In the genomic region with DNA sequence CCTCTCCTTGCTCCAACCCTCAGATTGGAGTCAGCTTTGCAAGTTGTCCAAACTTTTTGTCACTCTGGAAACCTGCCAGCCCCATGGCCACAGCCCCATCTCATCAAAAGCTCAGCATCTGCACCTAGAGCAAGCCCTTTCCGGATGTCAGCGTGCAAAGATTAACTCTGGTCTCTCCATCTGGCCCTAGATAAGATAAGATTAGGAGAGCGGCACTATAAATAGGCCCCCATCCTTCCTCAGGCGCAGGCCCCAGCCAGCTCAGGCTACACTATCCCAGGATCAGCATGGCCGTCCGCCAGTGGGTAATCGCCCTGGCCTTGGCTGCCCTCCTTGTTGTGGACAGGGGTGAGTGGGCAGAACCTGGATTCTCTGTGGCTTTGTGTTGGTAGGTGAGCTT, we compare ENCODE assay signal across 17 cellular contexts. TPM values are rescaled to one million over a fixed set of nuclear protein-coding genes. Genes with fewer than 3 reads are reported as not detected.
DNase-seq lines count a peak whose midpoint lies in the region; ATAC-seq and TF ChIP-seq lines count a peak whose summit lies in the region.
"Had no signal": no experiment of that assay in that cellular context is flagged by ENCODE, and none has a peak within 500 bp of the region (broad histone marks: within the 10 kb centered on the region; RNA-seq: fewer than 3 reads in every experiment).

A gene with protein sequence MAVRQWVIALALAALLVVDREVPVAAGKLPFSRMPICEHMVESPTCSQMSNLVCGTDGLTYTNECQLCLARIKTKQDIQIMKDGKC (plus strand): TSS at position 246 of the 400 bp plus-strand sequence. CDS start 42 bp downstream, at position 288.

- ATAC-seq in GM21360 (IDR thresholded peaks at IDR 0.05; ENCODE audit: unreplicated experiment): no peak
- ATAC-seq: activated CD4-positive, CD25-positive, alpha-beta regulatory T cell treated with anti-CD3 and anti-CD28 coated beads, Interleukin-2, amount 50 U/mL, for 24 hours had no signal

- DNase-seq in Calu3: no peak
- peak; percentile 38 for DNase-seq in M059J (ENCODE audit: low read depth)
- DNase-seq in cerebellum (ENCODE audit: low spot score): peak; percentile 31
- peak; percentile 36 for DNase-seq in myocyte (ENCODE audit: low read depth)
- no peak for DNase-seq in cerebellar cortex (ENCODE audit: low spot score)
- no peak for DNase-seq in NCI-H526 treated with DMSO at 0.1 percent for 48 hours (lab: John Stamatoyannopoulos, UW)
- DNase-seq in activated CD4-positive, alpha-beta T cell treated with anti-CD3 and anti-CD28 coated beads, Interleukin-2, amount 50 U/mL, for 1 hour: no peak
- DNase-seq: activated effector memory CD4-positive, alpha-beta T cell treated with Interleukin-2 at 50 U/mL for 16 hours; cortex of kidney; foreskin melanocyte; SHP77; thyroid gland had no signal

- H3K27me3 Mint-ChIP-seq in Calu3 (ENCODE audit: unreplicated experiment): no peaks in the 10 kb centered on the region

- TF ChIP-seq CTCF in Calu3 (IDR thresholded peaks at IDR 0.05; ENCODE audit: unreplicated experiment): no peak

- CTCF ChIA-PET in Calu3 (lab: Charles Lee): interaction anchor here (0.8 to 1.9 kb wide), 2 partner anchors 14 to 24 kb away, joined by 6 to 7 read pairs; a partner anchor contains a TSS

- H3K36me3 Mint-ChIP-seq in Calu3 (ENCODE audit: insufficient read depth, unreplicated experiment): no peaks in the 10 kb centered on the region

- peaks cover 22% of the 10 kb centered on the region for H3K4me1 Mint-ChIP-seq in Calu3 (ENCODE audit: low read depth, unreplicated experiment)

- BruUV-seq in Calu3 (replicated peaks; lab: Mats Ljungman, UMichigan): no TSS peak

- peak within 1 kb of the TSS; percentile 4 for H3K27ac Mint-ChIP-seq in Calu3 (ENCODE audit: unreplicated experiment)

- H3K9me3 Mint-ChIP-seq in Calu3 (ENCODE audit: low read depth, unreplicated experiment): no peaks in the 10 kb centered on the region

- H3K4me3 Mint-ChIP-seq in Calu3 (ENCODE audit: low read depth, unreplicated experiment): no peak within 1 kb of the TSS

- intact Hi-C loops in Calu3 (cut with micrococcal nuclease; ENCODE audit: unreplicated experiment): no loop called here

RNA-seq across cellular contexts. Expression of the gene that starts here (rescaled TPM):
- not detected in 2 replicates for total RNA-seq in Calu3 (2022)
- total RNA-seq in M059J (2014; rRNA removed; shearing (Covaris generic)): not detected in 2 replicates
- not detected for total RNA-seq in cerebellum
- not detected in 2 replicates for total RNA-seq in myocyte
- not detected for polyA plus RNA-seq in myocyte (2012)
- total RNA-seq: H1, posterior vena cava, thyroid gland had no signal
- polyA plus RNA-seq: BJ, H1 had no signal

Comparison
In these comparisons a context has a peak if more than half of its experiments do, and no peak if none do; other contexts are left out.
1. Peak in DNase-seq in M059J; RNA of the gene not detected or under 1 TPM.
2. Peak in DNase-seq in cerebellum; RNA of the gene not detected or under 1 TPM.
3. Peak in DNase-seq in myocyte; RNA of the gene not detected or under 1 TPM.